20 cellular contexts compared by ENCODE assay signal in the genomic region with DNA sequence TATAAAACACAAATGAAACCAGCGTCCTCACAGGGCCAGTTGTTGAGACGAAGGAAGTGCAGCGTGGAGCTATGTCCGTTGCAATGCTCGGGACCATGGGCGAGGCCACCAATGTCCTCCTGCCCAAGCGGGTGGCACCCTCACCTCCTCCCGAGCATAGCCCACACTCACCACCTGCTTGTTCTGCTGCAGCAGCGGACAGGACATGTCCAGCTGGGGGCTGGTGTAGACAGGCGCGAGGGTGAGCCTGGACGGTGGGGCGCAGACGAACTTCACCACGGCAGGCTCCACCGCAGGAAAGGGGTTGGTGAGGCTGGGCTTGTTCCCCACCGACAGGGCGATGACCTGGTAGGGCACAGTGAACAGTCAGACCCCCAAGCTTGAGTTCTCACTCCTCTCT.
DNase-seq lines count a peak whose midpoint lies in the region; ATAC-seq lines count a peak whose summit lies in the region.
"Had no signal": no experiment of that assay in that cellular context is flagged by ENCODE, and none has a peak within 500 bp of the region (broad histone marks: within the 10 kb centered on the region; RNA-seq: fewer than 3 reads in every experiment).

No MANE protein-coding gene starts in this region.

- H3K14ac ChIP-seq in neuronal stem cell (ENCODE audit: low read length) = no peak overlapping the region

- H4K8ac ChIP-seq in neuronal stem cell (ENCODE audit: low read depth, low read length) = no peak overlapping the region

- H2BK12ac ChIP-seq in neuronal stem cell (ENCODE audit: low read length) = no peak overlapping the region

- no peak overlapping the region for H4K91ac ChIP-seq in neuronal stem cell (ENCODE audit: low read depth, low read length, poor library complexity)

- WGBS in neuronal stem cell (ENCODE audit: extremely low coverage in 2 of 2, insufficient read length in 2 of 2, insufficient replicate concordance in 1 of 2), 2 donors = no CpG with 5 or more reads among the region's 18 CpGs

- peak overlapping the region in 2 of 11 experiments; percentile 4 to 16; a peak in 1 of 22 replicates for H3K9ac ChIP-seq in BLaER1 treated with 17β-estradiol and CSF1 and Interleukin-3, amounts not matched to agents 10 nM and 100 nM
- H3K9ac ChIP-seq in neuronal stem cell (ENCODE audit: low read depth, low read length, poor library complexity) = no peak overlapping the region

- no peak overlapping the region for H3K4me3 ChIP-seq in BLaER1 treated with 17β-estradiol and CSF1 and Interleukin-3, amounts not matched to agents 10 nM and 100 nM
- peak overlapping the region in 1 of 2 donors; percentile 10 for H3K4me3 ChIP-seq in neuronal stem cell (ENCODE audit: low read length in 2 of 2)
- H3K4me3 ChIP-seq: A549 had no signal

- H2AFZ ChIP-seq in neuronal stem cell (ENCODE audit: low read length) = no peak overlapping the region

- no peak overlapping the region for H2BK5ac ChIP-seq in neuronal stem cell (ENCODE audit: low read length)

- peak overlapping the region in 4 of 11 experiments; percentile 31 to 60 (median 44); a peak in 5 of 22 replicates for H3K27ac ChIP-seq in BLaER1 treated with 17β-estradiol and CSF1 and Interleukin-3, amounts not matched to agents 10 nM and 100 nM
- H3K27ac ChIP-seq in neuronal stem cell (replicated peaks; ENCODE audit: low read length) = no peak overlapping the region
- H3K27ac ChIP-seq: A549, C4-2B had no signal

- H3K9me3 Mint-ChIP-seq in stimulated activated naive B cell treated with anti-CD40 and anti-IgM and Interleukin-4, amounts not matched to agents 10 μg/mL and 1 μg/mL and 100 μg/mL, for 72 hours = no peaks in the 10 kb centered on the region
- no peaks in the 10 kb centered on the region for H3K9me3 Mint-ChIP-seq in activated T-cell treated with anti-CD3 and anti-CD28 coated beads, Interleukin-2, amount 50 U/mL, for 24 hours
- H3K9me3 Mint-ChIP-seq: CD4-positive, CD25-positive, alpha-beta regulatory T cell; CD8-positive, alpha-beta memory T cell had no signal

- H3K36me3 ChIP-seq in BLaER1 treated with 17β-estradiol and CSF1 and Interleukin-3, amounts not matched to agents 10 nM and 100 nM = peaks cover 45 to 100% (median 94%) of the 10 kb centered on the region in 11 experiments
- peaks cover 69 to 96% of the 10 kb centered on the region in 2 donors for H3K36me3 ChIP-seq in neuronal stem cell (replicated peaks in 1 of 2; ENCODE audit: control insufficient read depth in 2 of 2, insufficient read depth in 2 of 2, low read length in 2 of 2)

- H3K79me1 ChIP-seq in neuronal stem cell (ENCODE audit: low read depth, low read length) = no peaks in the 10 kb centered on the region

- peak overlapping the region in 8 of 11 experiments; percentile 7 to 57 (median 33); a peak in 13 of 22 replicates for H3K4me2 ChIP-seq in BLaER1 treated with 17β-estradiol and CSF1 and Interleukin-3, amounts not matched to agents 10 nM and 100 nM
- H3K4me2 ChIP-seq in neuronal stem cell (ENCODE audit: insufficient read depth, low read length, poor library complexity, severe bottlenecking) = no peak overlapping the region
- H3K4me2 ChIP-seq: A549 had no signal

- H2BK120ac ChIP-seq in neuronal stem cell (ENCODE audit: low read depth, low read length) = no peak overlapping the region

- no peak for DNase-seq in T-helper 17 cell
- DNase-seq in neuronal stem cell (ENCODE audit: low spot score) = no peak
- no peak for DNase-seq in stimulated activated naive B cell treated with anti-CD40 and anti-IgM and Interleukin-4, amounts not matched to agents 10 μg/mL and 1 μg/mL and 100 μg/mL, for 72 hours
- DNase-seq in hepatic stellate cell (ENCODE audit: low spot score) = no peak
- DNase-seq in SKM-1 treated with dmso at 0.1 percent for 144 hours (lab: John Stamatoyannopoulos, UW; ENCODE audit: unreplicated experiment) = no peak
- no peak for DNase-seq in activated T-cell treated with anti-CD3 and anti-CD28 coated beads, Interleukin-2, amount 50 U/mL, for 24 hours
- DNase-seq: 8988T; ACHN; AML-193; BE2C; CD4-positive, CD25-positive, alpha-beta regulatory T cell; CD8-positive, alpha-beta memory T cell; DMS 273 treated with DMSO at 0.1 percent for 48 hours; DMS79; GF-D8; GOT3; HCEC 1CT had no signal

- peaks cover 30 to 79% (median 70%) of the 10 kb centered on the region in 10 experiments for H3K4me1 ChIP-seq in BLaER1 treated with 17β-estradiol and CSF1 and Interleukin-3, amounts not matched to agents 10 nM and 100 nM
- H3K4me1 ChIP-seq in neuronal stem cell (ENCODE audit: control insufficient read depth in 2 of 2, insufficient read depth in 1 of 2, low read depth in 1 of 2, low read length in 2 of 2) = no peaks in the 10 kb centered on the region
- H3K4me1 ChIP-seq: BE2C had no signal

- no peak overlapping the region for H2BK15ac ChIP-seq in neuronal stem cell (ENCODE audit: low read length)

- peak overlapping the region; percentile 49 for H3K27ac Mint-ChIP-seq in T-helper 17 cell
- peak overlapping the region; percentile 15 for H3K27ac Mint-ChIP-seq in stimulated activated naive B cell treated with anti-CD40 and anti-IgM and Interleukin-4, amounts not matched to agents 10 μg/mL and 1 μg/mL and 100 μg/mL, for 72 hours
- H3K27ac Mint-ChIP-seq in activated T-cell treated with anti-CD3 and anti-CD28 coated beads, Interleukin-2, amount 50 U/mL, for 24 hours = no peak overlapping the region

- H3K36me3 Mint-ChIP-seq in T-helper 17 cell (ENCODE audit: low read depth) = peaks cover 12% of the 10 kb centered on the region
- peaks cover 63 to 87% of the 10 kb centered on the region in 2 donors for H3K36me3 Mint-ChIP-seq in stimulated activated naive B cell treated with anti-CD40 and anti-IgM and Interleukin-4, amounts not matched to agents 10 μg/mL and 1 μg/mL and 100 μg/mL, for 72 hours
- H3K36me3 Mint-ChIP-seq in activated T-cell treated with anti-CD3 and anti-CD28 coated beads, Interleukin-2, amount 50 U/mL, for 24 hours (ENCODE audit: low read depth) = peaks cover 100% of the 10 kb centered on the region

- H3K27me3 Mint-ChIP-seq in T-helper 17 cell = no peaks in the 10 kb centered on the region
- no peaks in the 10 kb centered on the region for H3K27me3 Mint-ChIP-seq in stimulated activated naive B cell treated with anti-CD40 and anti-IgM and Interleukin-4, amounts not matched to agents 10 μg/mL and 1 μg/mL and 100 μg/mL, for 72 hours
- no peaks in the 10 kb centered on the region for H3K27me3 Mint-ChIP-seq in activated T-cell treated with anti-CD3 and anti-CD28 coated beads, Interleukin-2, amount 50 U/mL, for 24 hours
- H3K27me3 Mint-ChIP-seq: CD4-positive, CD25-positive, alpha-beta regulatory T cell had no signal

- peaks cover 0 to 46% (median 0%) of the 10 kb centered on the region in 11 experiments; a peak in 2 of 22 replicates for H4K20me1 ChIP-seq in BLaER1 treated with 17β-estradiol and CSF1 and Interleukin-3, amounts not matched to agents 10 nM and 100 nM

- no peaks in the 10 kb centered on the region for H3K9me3 ChIP-seq in BLaER1 treated with 17β-estradiol and CSF1 and Interleukin-3, amounts not matched to agents 10 nM and 100 nM (replicated peaks in 1 of 11)
- H3K9me3 ChIP-seq in T-helper 17 cell (ENCODE audit: control insufficient read depth, low read length, poor library complexity, severe bottlenecking) = no peaks in the 10 kb centered on the region
- no peaks in the 10 kb centered on the region for H3K9me3 ChIP-seq in neuronal stem cell (replicated peaks in 1 of 2; ENCODE audit: control insufficient read depth in 2 of 2, insufficient read depth in 1 of 2, low read depth in 1 of 2, low read length in 2 of 2)
- H3K9me3 ChIP-seq: A549, BE2C had no signal

- no peak for ATAC-seq in T-helper 17 cell
- ATAC-seq in stimulated activated naive B cell treated with anti-CD40 and anti-IgM and Interleukin-4, amounts not matched to agents 10 μg/mL and 1 μg/mL and 100 μg/mL, for 72 hours (replicated peaks) = no peak
- ATAC-seq: A549 had no signal

- H3K4me1 Mint-ChIP-seq in T-helper 17 cell = peaks cover 11% of the 10 kb centered on the region
- H3K4me1 Mint-ChIP-seq in stimulated activated naive B cell treated with anti-CD40 and anti-IgM and Interleukin-4, amounts not matched to agents 10 μg/mL and 1 μg/mL and 100 μg/mL, for 72 hours = peaks cover 16 to 24% of the 10 kb centered on the region in 2 donors
- peaks cover 17% of the 10 kb centered on the region for H3K4me1 Mint-ChIP-seq in activated T-cell treated with anti-CD3 and anti-CD28 coated beads, Interleukin-2, amount 50 U/mL, for 24 hours (ENCODE audit: low read depth)

- H3K4ac ChIP-seq in neuronal stem cell (ENCODE audit: low read length) = no peak overlapping the region

- no peaks in the 10 kb centered on the region for H3K27me3 ChIP-seq in BLaER1 treated with 17β-estradiol and CSF1 and Interleukin-3, amounts not matched to agents 10 nM and 100 nM
- H3K27me3 ChIP-seq in neuronal stem cell (ENCODE audit: control insufficient read depth in 3 of 3, insufficient read depth in 3 of 3, low read depth in 1 of 3, low read length in 3 of 3) = no peaks in the 10 kb centered on the region
- H3K27me3 ChIP-seq: BE2C had no signal

- H3K18ac ChIP-seq in neuronal stem cell (ENCODE audit: low read length) = peak overlapping the region; percentile 45

- peak overlapping the region; percentile 60 for H3K23ac ChIP-seq in neuronal stem cell (ENCODE audit: low read depth, low read length, poor library complexity)

- H2AK5ac ChIP-seq in neuronal stem cell (ENCODE audit: low read depth, low read length) = no peak overlapping the region

- H3K4me3 Mint-ChIP-seq in T-helper 17 cell = no peak overlapping the region
- no peak overlapping the region for H3K4me3 Mint-ChIP-seq in stimulated activated naive B cell treated with anti-CD40 and anti-IgM and Interleukin-4, amounts not matched to agents 10 μg/mL and 1 μg/mL and 100 μg/mL, for 72 hours
- no peak overlapping the region for H3K4me3 Mint-ChIP-seq in activated T-cell treated with anti-CD3 and anti-CD28 coated beads, Interleukin-2, amount 50 U/mL, for 24 hours
- H3K4me3 Mint-ChIP-seq: CD4-positive, CD25-positive, alpha-beta regulatory T cell; CD8-positive, alpha-beta memory T cell had no signal
